Comparison of ENCODE assay signal across 1 cellular context in the genomic region with DNA sequence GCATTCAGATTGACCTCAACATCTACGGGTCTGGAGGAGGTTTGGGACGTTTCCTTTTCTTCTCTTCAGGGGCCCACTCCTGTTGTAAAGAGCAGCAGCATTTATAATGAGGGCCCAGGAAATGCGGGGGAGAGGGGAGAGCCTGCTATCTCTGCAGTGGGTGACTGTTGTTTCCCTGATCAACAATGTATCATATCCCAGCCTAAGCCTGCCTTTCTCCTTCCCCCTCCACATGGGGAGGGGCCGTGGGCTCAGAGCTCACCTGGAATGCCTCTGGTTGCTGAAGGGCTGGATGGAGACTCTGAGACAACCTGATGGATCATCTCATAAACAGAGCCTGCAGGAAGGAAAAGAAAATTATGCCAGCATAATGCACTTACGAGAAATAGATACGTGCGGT.
TF ChIP-seq lines count a peak whose summit lies in the region.

No MANE protein-coding gene starts in this region.

TF ChIP-seq in H1, 55 proteins besides CTCF, POLR2A, EP300 and RAD21:
- no peak for TF ChIP-seq CHD2 (IDR thresholded peaks at IDR 0.05; ENCODE audit: low read length)
- no peak for TF ChIP-seq EZH2 (IDR thresholded peaks at IDR 0.05; ENCODE audit: low read depth, low read length, severe bottlenecking)
- no peak for TF ChIP-seq NRF1 (IDR thresholded peaks at IDR 0.05; ENCODE audit: low read depth, low read length)
- TF ChIP-seq, protein P1, sequence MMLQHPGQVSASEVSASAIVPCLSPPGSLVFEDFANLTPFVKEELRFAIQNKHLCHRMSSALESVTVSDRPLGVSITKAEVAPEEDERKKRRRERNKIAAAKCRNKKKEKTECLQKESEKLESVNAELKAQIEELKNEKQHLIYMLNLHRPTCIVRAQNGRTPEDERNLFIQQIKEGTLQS (IDR thresholded peaks at IDR 0.05; ENCODE audit: insufficient read depth, low read depth, low read length), result no peak
- TF ChIP-seq, protein P2, sequence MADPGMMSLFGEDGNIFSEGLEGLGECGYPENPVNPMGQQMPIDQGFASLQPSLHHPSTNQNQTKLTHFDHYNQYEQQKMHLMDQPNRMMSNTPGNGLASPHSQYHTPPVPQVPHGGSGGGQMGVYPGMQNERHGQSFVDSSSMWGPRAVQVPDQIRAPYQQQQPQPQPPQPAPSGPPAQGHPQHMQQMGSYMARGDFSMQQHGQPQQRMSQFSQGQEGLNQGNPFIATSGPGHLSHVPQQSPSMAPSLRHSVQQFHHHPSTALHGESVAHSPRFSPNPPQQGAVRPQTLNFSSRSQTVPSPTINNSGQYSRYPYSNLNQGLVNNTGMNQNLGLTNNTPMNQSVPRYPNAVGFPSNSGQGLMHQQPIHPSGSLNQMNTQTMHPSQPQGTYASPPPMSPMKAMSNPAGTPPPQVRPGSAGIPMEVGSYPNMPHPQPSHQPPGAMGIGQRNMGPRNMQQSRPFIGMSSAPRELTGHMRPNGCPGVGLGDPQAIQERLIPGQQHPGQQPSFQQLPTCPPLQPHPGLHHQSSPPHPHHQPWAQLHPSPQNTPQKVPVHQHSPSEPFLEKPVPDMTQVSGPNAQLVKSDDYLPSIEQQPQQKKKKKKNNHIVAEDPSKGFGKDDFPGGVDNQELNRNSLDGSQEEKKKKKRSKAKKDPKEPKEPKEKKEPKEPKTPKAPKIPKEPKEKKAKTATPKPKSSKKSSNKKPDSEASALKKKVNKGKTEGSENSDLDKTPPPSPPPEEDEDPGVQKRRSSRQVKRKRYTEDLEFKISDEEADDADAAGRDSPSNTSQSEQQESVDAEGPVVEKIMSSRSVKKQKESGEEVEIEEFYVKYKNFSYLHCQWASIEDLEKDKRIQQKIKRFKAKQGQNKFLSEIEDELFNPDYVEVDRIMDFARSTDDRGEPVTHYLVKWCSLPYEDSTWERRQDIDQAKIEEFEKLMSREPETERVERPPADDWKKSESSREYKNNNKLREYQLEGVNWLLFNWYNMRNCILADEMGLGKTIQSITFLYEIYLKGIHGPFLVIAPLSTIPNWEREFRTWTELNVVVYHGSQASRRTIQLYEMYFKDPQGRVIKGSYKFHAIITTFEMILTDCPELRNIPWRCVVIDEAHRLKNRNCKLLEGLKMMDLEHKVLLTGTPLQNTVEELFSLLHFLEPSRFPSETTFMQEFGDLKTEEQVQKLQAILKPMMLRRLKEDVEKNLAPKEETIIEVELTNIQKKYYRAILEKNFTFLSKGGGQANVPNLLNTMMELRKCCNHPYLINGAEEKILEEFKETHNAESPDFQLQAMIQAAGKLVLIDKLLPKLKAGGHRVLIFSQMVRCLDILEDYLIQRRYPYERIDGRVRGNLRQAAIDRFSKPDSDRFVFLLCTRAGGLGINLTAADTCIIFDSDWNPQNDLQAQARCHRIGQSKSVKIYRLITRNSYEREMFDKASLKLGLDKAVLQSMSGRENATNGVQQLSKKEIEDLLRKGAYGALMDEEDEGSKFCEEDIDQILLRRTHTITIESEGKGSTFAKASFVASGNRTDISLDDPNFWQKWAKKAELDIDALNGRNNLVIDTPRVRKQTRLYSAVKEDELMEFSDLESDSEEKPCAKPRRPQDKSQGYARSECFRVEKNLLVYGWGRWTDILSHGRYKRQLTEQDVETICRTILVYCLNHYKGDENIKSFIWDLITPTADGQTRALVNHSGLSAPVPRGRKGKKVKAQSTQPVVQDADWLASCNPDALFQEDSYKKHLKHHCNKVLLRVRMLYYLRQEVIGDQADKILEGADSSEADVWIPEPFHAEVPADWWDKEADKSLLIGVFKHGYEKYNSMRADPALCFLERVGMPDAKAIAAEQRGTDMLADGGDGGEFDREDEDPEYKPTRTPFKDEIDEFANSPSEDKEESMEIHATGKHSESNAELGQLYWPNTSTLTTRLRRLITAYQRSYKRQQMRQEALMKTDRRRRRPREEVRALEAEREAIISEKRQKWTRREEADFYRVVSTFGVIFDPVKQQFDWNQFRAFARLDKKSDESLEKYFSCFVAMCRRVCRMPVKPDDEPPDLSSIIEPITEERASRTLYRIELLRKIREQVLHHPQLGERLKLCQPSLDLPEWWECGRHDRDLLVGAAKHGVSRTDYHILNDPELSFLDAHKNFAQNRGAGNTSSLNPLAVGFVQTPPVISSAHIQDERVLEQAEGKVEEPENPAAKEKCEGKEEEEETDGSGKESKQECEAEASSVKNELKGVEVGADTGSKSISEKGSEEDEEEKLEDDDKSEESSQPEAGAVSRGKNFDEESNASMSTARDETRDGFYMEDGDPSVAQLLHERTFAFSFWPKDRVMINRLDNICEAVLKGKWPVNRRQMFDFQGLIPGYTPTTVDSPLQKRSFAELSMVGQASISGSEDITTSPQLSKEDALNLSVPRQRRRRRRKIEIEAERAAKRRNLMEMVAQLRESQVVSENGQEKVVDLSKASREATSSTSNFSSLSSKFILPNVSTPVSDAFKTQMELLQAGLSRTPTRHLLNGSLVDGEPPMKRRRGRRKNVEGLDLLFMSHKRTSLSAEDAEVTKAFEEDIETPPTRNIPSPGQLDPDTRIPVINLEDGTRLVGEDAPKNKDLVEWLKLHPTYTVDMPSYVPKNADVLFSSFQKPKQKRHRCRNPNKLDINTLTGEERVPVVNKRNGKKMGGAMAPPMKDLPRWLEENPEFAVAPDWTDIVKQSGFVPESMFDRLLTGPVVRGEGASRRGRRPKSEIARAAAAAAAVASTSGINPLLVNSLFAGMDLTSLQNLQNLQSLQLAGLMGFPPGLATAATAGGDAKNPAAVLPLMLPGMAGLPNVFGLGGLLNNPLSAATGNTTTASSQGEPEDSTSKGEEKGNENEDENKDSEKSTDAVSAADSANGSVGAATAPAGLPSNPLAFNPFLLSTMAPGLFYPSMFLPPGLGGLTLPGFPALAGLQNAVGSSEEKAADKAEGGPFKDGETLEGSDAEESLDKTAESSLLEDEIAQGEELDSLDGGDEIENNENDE (IDR thresholded peaks at IDR 0.05; ENCODE audit: insufficient replicate concordance, low read length), result no peak
- TF ChIP-seq ZNF274 (IDR thresholded peaks at IDR 0.05; ENCODE audit: borderline replicate concordance, extremely low read depth, low read length), result no peak
- TF ChIP-seq SUZ12 (IDR thresholded peaks at IDR 0.05; ENCODE audit: low read length), result no peak
- TF ChIP-seq KDM4A (IDR thresholded peaks at IDR 0.05; ENCODE audit: low read depth, low read length, severe bottlenecking), result no peak
- TF ChIP-seq CREB1 (IDR thresholded peaks at IDR 0.05), result no peak
- no peak for TF ChIP-seq BCL11A (IDR thresholded peaks at IDR 0.05; ENCODE audit: low read depth in 2 of 2, low read length in 2 of 2)
- TF ChIP-seq, protein P3, sequence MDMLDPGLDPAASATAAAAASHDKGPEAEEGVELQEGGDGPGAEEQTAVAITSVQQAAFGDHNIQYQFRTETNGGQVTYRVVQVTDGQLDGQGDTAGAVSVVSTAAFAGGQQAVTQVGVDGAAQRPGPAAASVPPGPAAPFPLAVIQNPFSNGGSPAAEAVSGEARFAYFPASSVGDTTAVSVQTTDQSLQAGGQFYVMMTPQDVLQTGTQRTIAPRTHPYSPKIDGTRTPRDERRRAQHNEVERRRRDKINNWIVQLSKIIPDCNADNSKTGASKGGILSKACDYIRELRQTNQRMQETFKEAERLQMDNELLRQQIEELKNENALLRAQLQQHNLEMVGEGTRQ (IDR thresholded peaks at IDR 0.05; ENCODE audit: low read length), result no peak
- TF ChIP-seq RFX5 (IDR thresholded peaks at IDR 0.05; ENCODE audit: borderline replicate concordance, low read depth, low read length), result no peak
